24 cellular contexts compared by ENCODE assay signal in genomic region chr17:21843951-21844590, GRCh38.
"Had no signal": no experiment of that assay in that cellular context is flagged by ENCODE, and none has a peak within 500 bp of the region (broad histone marks: within the 10 kb centered on the region; RNA-seq: fewer than 3 reads in every experiment).

No MANE protein-coding gene starts in this region.

- ATAC-seq: activated T-cell treated with anti-CD3 and anti-CD28 coated beads, Interleukin-2, amount 50 U/mL, for 4 hours; body of pancreas; PC-3; WTC11 had no signal

- H3K4me1 Mint-ChIP-seq: activated naive CD8-positive, alpha-beta T cell treated with anti-CD3 and anti-CD28 coated beads, Interleukin-2, amount 10 ng/mL, durations not matched to agents 7 days and 5 days; WTC11 had no signal

- H3K27ac Mint-ChIP-seq: activated CD4-positive, alpha-beta memory T cell treated with anti-CD3 and anti-CD28 coated beads for 36 hours; WTC11 had no signal

- H3K36me3 ChIP-seq: adrenal gland, ascending aorta had no signal

- H3K4me1 ChIP-seq: adrenal gland, ascending aorta, body of pancreas had no signal

- H3K27me3 Mint-ChIP-seq: activated CD4-positive, alpha-beta memory T cell treated with anti-CD3 and anti-CD28 coated beads for 36 hours; activated naive CD8-positive, alpha-beta T cell treated with anti-CD3 and anti-CD28 coated beads, Interleukin-2, amount 10 ng/mL, durations not matched to agents 7 days and 5 days had no signal

- H3K4me3 ChIP-seq: adrenal gland, ascending aorta, body of pancreas had no signal

- DNase-seq: activated CD4-positive, alpha-beta memory T cell treated with anti-CD3 and anti-CD28 coated beads for 36 hours; activated CD4-positive, alpha-beta T cell treated with anti-CD3 and anti-CD28 coated beads for 48 hours; activated CD4-positive, CD25-positive, alpha-beta regulatory T cell treated with anti-CD3 and anti-CD28 coated beads, Interleukin-2, amount 50 U/mL, for 72 hours; activated CD8-positive, alpha-beta memory T cell treated with anti-CD3 and anti-CD28 coated beads for 24 hours; activated gamma-delta T cell; activated naive CD4-positive, alpha-beta T cell treated with anti-CD3 and anti-CD28 coated beads, Interleukin-2, amount 50 U/mL, for 16 hours; activated naive CD8-positive, alpha-beta T cell treated with anti-CD3 and anti-CD28 coated beads, Interleukin-2, amount 10 ng/mL, durations not matched to agents 7 days and 5 days; activated T-cell treated with anti-CD3 and anti-CD28 coated beads, Interleukin-2, amount 50 U/mL, for 4 hours; adrenal gland; body of pancreas; central memory CD4-positive, alpha-beta T cell; MM.1S; NCI-H1105; NCI-H1436; NCI-H1694 treated with DMSO at 0.1 percent for 48 hours; NCI-H2081; NCI-H510A treated with DMSO at 0.1 percent for 48 hours; NCI-H69; PC-3; SHP77 had no signal

- FAIRE-seq: bronchial epithelial cell, RCC 7860 had no signal

- H3K36me3 Mint-ChIP-seq: activated naive CD8-positive, alpha-beta T cell treated with anti-CD3 and anti-CD28 coated beads, Interleukin-2, amount 10 ng/mL, durations not matched to agents 7 days and 5 days had no signal

- H3K27ac ChIP-seq: adrenal gland, ascending aorta, body of pancreas had no signal

- H3K9me3 ChIP-seq: adrenal gland had no signal

- H3K4me3 Mint-ChIP-seq: activated CD4-positive, alpha-beta memory T cell treated with anti-CD3 and anti-CD28 coated beads for 36 hours; activated naive CD8-positive, alpha-beta T cell treated with anti-CD3 and anti-CD28 coated beads, Interleukin-2, amount 10 ng/mL, durations not matched to agents 7 days and 5 days; activated T-cell treated with anti-CD3 and anti-CD28 coated beads, Interleukin-2, amount 50 U/mL, for 4 hours; WTC11 had no signal
